Comparison of ENCODE assay signal across 7 cellular contexts in the genomic region with DNA sequence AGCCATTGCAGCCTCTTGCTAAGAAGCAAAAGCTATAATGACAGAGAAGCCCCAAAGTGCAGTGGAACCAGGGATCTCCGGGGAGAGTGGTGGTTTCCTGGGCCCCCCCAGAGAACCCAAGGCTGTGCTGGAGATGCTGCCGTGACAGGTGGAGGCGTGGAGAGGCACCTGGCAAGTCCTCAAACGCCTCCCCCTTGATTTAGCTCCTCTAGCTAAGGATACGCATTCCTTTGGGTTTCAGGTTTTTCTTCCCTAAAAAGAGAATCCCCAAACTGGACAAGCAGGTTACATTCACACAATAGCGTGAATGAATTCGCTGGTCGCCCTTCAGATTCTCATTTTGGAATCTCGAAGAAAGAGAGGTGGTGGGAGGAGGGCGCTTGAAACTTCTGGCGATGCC. TPM values are rescaled to one million over a fixed set of nuclear protein-coding genes. Genes with fewer than 3 reads are reported as not detected.
DNase-seq lines count a peak whose midpoint lies in the region; ATAC-seq lines count a peak whose summit lies in the region.

No MANE protein-coding gene starts in this region.

- peaks cover 7% of the 10 kb centered on the region for H3K27me3 Mint-ChIP-seq in stimulated activated memory B cell treated with anti-CD40 and anti-IgM and Interleukin-4, amounts not matched to agents 10 μg/mL and 1 μg/mL and 100 μg/mL, for 72 hours

- peaks cover 30% of the 10 kb centered on the region for H3K4me1 ChIP-seq in HUES64 (ENCODE audit: insufficient read depth, low read length)
- peaks cover 38% of the 10 kb centered on the region for H3K4me1 ChIP-seq in adipocyte (ENCODE audit: control insufficient read depth, insufficient read depth, low read length)
- peaks cover 29% of the 10 kb centered on the region for H3K4me1 ChIP-seq in iPS-20b (ENCODE audit: insufficient read depth, low read length)

- peaks cover 11% of the 10 kb centered on the region for H3K27me3 ChIP-seq in HUES64 (ENCODE audit: insufficient read depth, low read length)
- H3K27me3 ChIP-seq in adipocyte (replicated peaks; ENCODE audit: control insufficient read depth, insufficient read depth, low read length) = no peaks in the 10 kb centered on the region
- H3K27me3 ChIP-seq in iPS-20b (ENCODE audit: insufficient read depth, low read length) = peaks cover 13% of the 10 kb centered on the region
- H3K27me3 ChIP-seq in MG63 = no peaks in the 10 kb centered on the region

- H3K9me3 ChIP-seq in HUES64 (ENCODE audit: insufficient read depth, low read depth, low read length) (no peaks in the 10 kb centered on the region), adipocyte (ENCODE audit: control insufficient read depth, low read length) (no peaks in the 10 kb centered on the region), iPS-20b (ENCODE audit: insufficient read depth, low read depth, low read length) (no peaks in the 10 kb centered on the region), MG63 (no peaks in the 10 kb centered on the region)

- peaks cover 31% of the 10 kb centered on the region for H3K4me1 Mint-ChIP-seq in stimulated activated memory B cell treated with anti-CD40 and anti-IgM and Interleukin-4, amounts not matched to agents 10 μg/mL and 1 μg/mL and 100 μg/mL, for 72 hours

- ATAC-seq in stimulated activated memory B cell treated with anti-CD40 and anti-IgM and Interleukin-4, amounts not matched to agents 10 μg/mL and 1 μg/mL and 100 μg/mL, for 72 hours = no peak
- no peak for ATAC-seq in HG02588 (IDR thresholded peaks at IDR 0.05; ENCODE audit: unreplicated experiment)

- 33% methylated on average over 11 of the region's 11 CpGs for WGBS in HUES64

- peak overlapping the region; percentile 77; the same call in 1 of the 2 replicates for H3K27ac ChIP-seq in HUES64 (ENCODE audit: low read depth, low read length)
- no peak overlapping the region for H3K27ac ChIP-seq in iPS-20b (ENCODE audit: low read length)

- H3K27ac Mint-ChIP-seq in stimulated activated memory B cell treated with anti-CD40 and anti-IgM and Interleukin-4, amounts not matched to agents 10 μg/mL and 1 μg/mL and 100 μg/mL, for 72 hours = peak overlapping the region; percentile 82

- H3K4me3 ChIP-seq in HUES64 (ENCODE audit: low read length) (peak overlapping the region; percentile 77), adipocyte (ENCODE audit: low read length) (peak overlapping the region; percentile 92), iPS-20b (ENCODE audit: low read length) (peak overlapping the region; percentile 82), MG63 (no peak overlapping the region)

- peak overlapping the region; percentile 96 for H3K4me3 Mint-ChIP-seq in stimulated activated memory B cell treated with anti-CD40 and anti-IgM and Interleukin-4, amounts not matched to agents 10 μg/mL and 1 μg/mL and 100 μg/mL, for 72 hours

- no peaks in the 10 kb centered on the region for H3K9me3 Mint-ChIP-seq in stimulated activated memory B cell treated with anti-CD40 and anti-IgM and Interleukin-4, amounts not matched to agents 10 μg/mL and 1 μg/mL and 100 μg/mL, for 72 hours

- H3K36me3 Mint-ChIP-seq in stimulated activated memory B cell treated with anti-CD40 and anti-IgM and Interleukin-4, amounts not matched to agents 10 μg/mL and 1 μg/mL and 100 μg/mL, for 72 hours = no peaks in the 10 kb centered on the region

- H3K36me3 ChIP-seq in HUES64 (ENCODE audit: insufficient read depth, low read length) (no peaks in the 10 kb centered on the region), adipocyte (ENCODE audit: control insufficient read depth, insufficient read depth, low read length, severe bottlenecking) (no peaks in the 10 kb centered on the region), iPS-20b (ENCODE audit: insufficient read depth, low read depth, low read length) (no peaks in the 10 kb centered on the region), MG63 (no peaks in the 10 kb centered on the region)

- H3K9ac ChIP-seq in HUES64 (ENCODE audit: low read depth, low read length) (peak overlapping the region; percentile 72), adipocyte (ENCODE audit: low read length) (peak overlapping the region; percentile 92), iPS-20b (ENCODE audit: low read depth, low read length) (peak overlapping the region; percentile 67; the same call in 1 of the 2 replicates)

- no peak for DNase-seq in adipocyte (ENCODE audit: low read depth)
- no peak for DNase-seq in superior temporal gyrus (ENCODE audit: extremely low spot score)
- no peak for DNase-seq in MG63

RNA-seq across cellular contexts. Expression of a gene that starts 0.9 kb away (rescaled TPM):
- polyA plus RNA-seq in HUES64 (2013, experiment 1 of 2) = 203 TPM
- 200 TPM for polyA plus RNA-seq in HUES64 (2013, experiment 2 of 2)
- 88.6 and 124 TPM in 2 replicates for total RNA-seq in MG63 (2014; rRNA removed; shearing (Covaris generic); ENCODE audit: low replicate concordance)
